Comparison of ENCODE assay signal across 20 cellular contexts in the genomic region with DNA sequence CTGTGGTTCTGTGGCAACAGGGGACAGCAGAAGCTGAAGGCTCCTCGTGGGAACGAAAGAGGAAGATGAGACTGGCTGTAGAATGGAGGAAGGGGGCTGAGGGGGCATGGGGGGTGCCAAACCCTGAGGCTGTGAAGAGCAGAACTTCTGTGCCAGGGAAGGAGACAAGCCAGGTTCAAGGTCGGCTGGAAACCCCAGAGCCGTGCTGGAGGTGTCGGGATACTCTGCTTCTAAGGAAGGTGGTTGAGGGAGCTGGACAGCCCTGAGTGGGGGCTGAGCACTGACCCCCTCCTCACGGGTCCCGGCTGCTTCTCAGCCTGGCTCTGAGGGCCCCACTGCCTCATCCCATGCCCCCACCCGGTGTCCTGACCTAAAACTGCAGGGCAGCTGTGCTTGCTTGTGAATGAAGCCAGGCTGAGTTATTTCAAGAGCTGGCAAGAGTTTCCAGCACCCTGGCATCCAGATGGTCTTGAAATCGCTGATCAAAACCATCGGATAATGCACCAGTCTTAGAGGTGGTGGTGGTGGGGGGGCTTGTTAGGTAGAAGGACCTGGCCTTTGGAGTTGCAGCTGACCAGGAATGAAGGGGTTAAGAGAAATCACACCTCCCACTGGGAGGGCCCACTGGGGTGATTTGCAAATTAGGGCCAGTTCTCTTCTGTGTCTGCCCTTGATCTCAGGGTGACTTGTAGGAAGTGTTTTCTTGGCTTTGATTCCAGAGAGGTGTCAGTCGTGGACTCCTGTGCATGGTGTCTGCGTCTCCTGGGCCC.
"Had no signal": no experiment of that assay in that cellular context is flagged by ENCODE, and none has a peak within 500 bp of the region (broad histone marks: within the 10 kb centered on the region; RNA-seq: fewer than 3 reads in every experiment).

No MANE protein-coding gene starts in this region.

- H3K27me3 Mint-ChIP-seq: activated naive CD8-positive, alpha-beta T cell; dendritic cell treated with granulocyte-macrophage colony-stimulating factor and Interleukin-4, amounts not matched to agents 40 ng/mL and 50 ng/mL, for 4 days; stimulated activated naive CD8-positive, alpha-beta T cell treated with anti-CD3 and anti-CD28 coated beads, Interleukin-15, Interleukin-2, amounts not matched to agents 100 ng/mL and 50 ng/mL, for 24 hours had no signal

- H3K9me3 Mint-ChIP-seq: dendritic cell treated with granulocyte-macrophage colony-stimulating factor and Interleukin-4, amounts not matched to agents 40 ng/mL and 50 ng/mL, for 4 days; type B pancreatic cell had no signal

- H3K36me3 Mint-ChIP-seq: activated naive CD8-positive, alpha-beta T cell; immature natural killer cell; type B pancreatic cell had no signal

- DNase-seq: activated CD4-positive, alpha-beta T cell treated with anti-CD3 and anti-CD28 coated beads for 1 hour; activated CD8-positive, alpha-beta memory T cell treated with anti-CD3 and anti-CD28 coated beads for 24 hours; activated T-cell treated with anti-CD3 and anti-CD28 coated beads, Interleukin-2, amount 50 U/mL, for 72 hours; amygdala; effector CD8-positive, alpha-beta T cell; esophagus squamous epithelium; heart right ventricle; immature natural killer cell; kidney glomerular epithelial cell; left ventricle myocardium inferior; mucosa of descending colon; naive B cell; stimulated activated CD4-positive, alpha-beta T cell treated with anti-CD3 and anti-CD28 coated beads, Interleukin-15, amount 100 ng/mL, for 24 hours; stimulated activated CD4-positive, alpha-beta T cell treated with anti-CD3 and anti-CD28 coated beads, Interleukin-2, amount 100 ng/mL, for 48 hours; WERI-Rb-1 had no signal

- H3K4me1 ChIP-seq: esophagus squamous epithelium, heart right ventricle, left ventricle myocardium inferior had no signal

- H3K27ac ChIP-seq: cardiac muscle cell, esophagus squamous epithelium, heart right ventricle, left ventricle myocardium inferior, WERI-Rb-1 had no signal

- H3K4me3 ChIP-seq: cardiac muscle cell, esophagus squamous epithelium, heart right ventricle, left ventricle myocardium inferior, mucosa of descending colon had no signal

- H3K36me3 ChIP-seq: cardiac muscle cell, esophagus squamous epithelium, heart right ventricle, left ventricle myocardium inferior, WERI-Rb-1 had no signal

- H3K4me1 Mint-ChIP-seq: immature natural killer cell had no signal

- H3K27me3 ChIP-seq: cardiac muscle cell had no signal

- H3K9me3 ChIP-seq: esophagus squamous epithelium, mucosa of descending colon had no signal

- H3K4me3 Mint-ChIP-seq: activated naive CD8-positive, alpha-beta T cell; activated T-cell treated with anti-CD3 and anti-CD28 coated beads, Interleukin-2, amount 50 U/mL, for 72 hours; dendritic cell treated with granulocyte-macrophage colony-stimulating factor and Interleukin-4, amounts not matched to agents 40 ng/mL and 50 ng/mL, for 4 days; immature natural killer cell; stimulated activated naive CD8-positive, alpha-beta T cell treated with anti-CD3 and anti-CD28 coated beads, Interleukin-15, Interleukin-2, amounts not matched to agents 100 ng/mL and 50 ng/mL, for 24 hours; type B pancreatic cell had no signal

- H3K27ac Mint-ChIP-seq: activated naive CD8-positive, alpha-beta T cell; activated T-cell treated with anti-CD3 and anti-CD28 coated beads, Interleukin-2, amount 50 U/mL, for 72 hours; dendritic cell treated with granulocyte-macrophage colony-stimulating factor and Interleukin-4, amounts not matched to agents 40 ng/mL and 50 ng/mL, for 4 days; immature natural killer cell; naive B cell; stimulated activated naive CD8-positive, alpha-beta T cell treated with anti-CD3 and anti-CD28 coated beads, Interleukin-15, Interleukin-2, amounts not matched to agents 100 ng/mL and 50 ng/mL, for 24 hours; type B pancreatic cell had no signal
